ENCODE assay signal across 8 cellular contexts in the genomic region with DNA sequence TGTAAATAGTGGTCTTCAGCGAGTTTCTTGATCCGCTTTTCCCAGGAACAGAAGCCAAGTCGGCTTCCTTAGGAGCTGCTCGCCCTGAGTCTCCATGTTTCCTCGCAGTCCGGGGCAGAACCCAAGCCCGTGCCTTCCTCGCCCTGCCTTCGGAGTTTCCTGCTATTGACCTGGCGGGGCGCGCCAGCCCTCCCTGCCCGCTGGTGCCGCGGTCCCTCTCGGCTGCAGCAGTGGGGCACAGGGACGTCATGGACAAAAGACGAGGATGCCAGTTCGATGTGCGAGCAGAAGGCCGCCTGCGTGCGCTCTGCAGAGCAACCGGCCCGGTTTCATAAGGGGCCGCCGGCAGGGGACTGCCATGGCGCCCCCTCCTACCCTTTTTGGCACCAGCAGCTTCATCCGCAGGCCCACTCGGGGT. TPM values are rescaled to one million over a fixed set of nuclear protein-coding genes. Genes with fewer than 3 reads are reported as not detected.
DNase-seq lines count a peak whose midpoint lies in the region; ATAC-seq, FAIRE-seq and TF ChIP-seq lines count a peak whose summit lies in the region.

No MANE protein-coding gene starts in this region.

- TF ChIP-seq EP300 in GM12878 (IDR thresholded peaks at IDR 0.05; ENCODE audit: borderline replicate concordance in 1 of 2, control insufficient read depth in 1 of 2, low read depth in 2 of 2, low read length in 2 of 2) = no peak

- TF ChIP-seq POLR2A in GM12878 (IDR thresholded peaks at IDR 0.05; ENCODE audit: low read depth, low read length) = no peak

- POLR2A ChIA-PET in GM12878 (lab: Charles Lee) = no interaction called here

- H3K27ac Mint-ChIP-seq in immature natural killer cell = peak overlapping the region in 3 of 6 donors; percentile 34 to 78 (median 74)

- 35% methylated on average over 30 of the region's 30 CpGs for WGBS in GM12878 (ENCODE audit: insufficient coverage, insufficient replicate concordance, low lambda C conversion rate, missing lambda C conversion rate)

- H3K79me2 ChIP-seq in GM12878 (ENCODE audit: control insufficient read depth, insufficient read depth, low read length) = no peaks in the 10 kb centered on the region

- no peak for TF ChIP-seq CTCF in GM12878 (IDR thresholded peaks at IDR 0.05 in 2 of 3, conservative IDR thresholded peaks at IDR 0.05 in 1 of 3; ENCODE audit: control insufficient read depth in 2 of 3, extremely low read depth in 1 of 3, insufficient read depth in 1 of 3, low read depth in 3 of 3, low read length in 3 of 3)

- H3K4me3 Mint-ChIP-seq in immature natural killer cell = peak overlapping the region; percentile 69 to 85 (median 79)

- no peaks in the 10 kb centered on the region for H3K9me3 Mint-ChIP-seq in immature natural killer cell

- intact Hi-C loops in GM12878 (cut with micrococcal nuclease; ENCODE audit: unreplicated experiment) = loop anchor here (2.0 to 10.0 kb wide), 5 partner anchors 41 to 1469 kb away; no protein-coding TSS in a partner anchor

- no peaks in the 10 kb centered on the region for H3K9me3 ChIP-seq in GM12878 (replicated peaks; ENCODE audit: control insufficient read depth, insufficient read depth, low read length)

- H3K36me3 ChIP-seq in GM12878 (ENCODE audit: control insufficient read depth in 2 of 2, insufficient read depth in 2 of 2, low read length in 1 of 2) = no peaks in the 10 kb centered on the region

- SMC1A ChIA-PET in GM12878 (lab: Charles Lee; ENCODE audit: uncharacterized antibody, unreplicated experiment) = interaction anchor here (0.5 to 4.3 kb wide), 4 partner anchors 77 to 1470 kb away, joined by 3 to 14 read pairs (median 6); no protein-coding TSS in a partner anchor

- no peak overlapping the region for H3K27ac ChIP-seq in GM12878 (ENCODE audit: control insufficient read depth, insufficient read depth)

- DNase-seq in AG08395 (ENCODE audit: low spot score) = peak; percentile 29
- peak; percentile 73 for DNase-seq in NCI-H748 treated with DMSO at 0.1 percent for 48 hours (lab: John Stamatoyannopoulos, UW)
- DNase-seq in GM12878 (ENCODE audit: low read depth, low spot score) = no peak
- DNase-seq in immature natural killer cell = peak in 2 of 3 donors; percentile 9 to 17
- peak; percentile 25 to 42 for DNase-seq in stimulated activated CD4-positive, alpha-beta T cell treated with anti-CD3 and anti-CD28 coated beads, Interleukin-2, amount 100 ng/mL, for 24 hours
- DNase-seq in effector CD4-positive, alpha-beta T cell = no peak
- no peak for DNase-seq in iPS-NIHi11 (ENCODE audit: low spot score)

- peaks cover 7% of the 10 kb centered on the region for H3K4me1 ChIP-seq in GM12878 (ENCODE audit: control insufficient read depth, insufficient read depth, low read length)

- in situ Hi-C loops in GM12878 (cut with MboI) = loop anchor here (5.0 to 10.0 kb wide), 3 partner anchors 577 to 1467 kb away; no protein-coding TSS in a partner anchor

- H3K4me2 ChIP-seq in GM12878 (ENCODE audit: control insufficient read depth, insufficient read depth) = peak overlapping the region; percentile 91

- BruUV-seq in GM12878 (replicated peaks; lab: Mats Ljungman, UMichigan) = no TSS peak

- H3K27me3 ChIP-seq in GM12878 (replicated peaks in 1 of 2; ENCODE audit: control insufficient read depth in 2 of 2, insufficient read depth in 2 of 2, low read length in 1 of 2) = no peaks in the 10 kb centered on the region

- CTCF ChIA-PET in GM12878 (lab: Yijun Ruan, JAX) = interaction anchor here (0.6 to 3.9 kb wide), 12 partner anchors 10 to 916 kb away, joined by 3 to 23 read pairs (median 4); a partner anchor contains a TSS

- no peaks in the 10 kb centered on the region for H3K36me3 Mint-ChIP-seq in immature natural killer cell

- FAIRE-seq in GM12878 (lab: Jason Lieb, UNC) = no peak

- H3K4me3 ChIP-seq in GM12878 = peak overlapping the region; percentile 67

- H3K9ac ChIP-seq in GM12878 (ENCODE audit: control insufficient read depth, insufficient read depth, low read length) = peak overlapping the region; percentile 52; the same call in 1 of the 2 replicates

- peaks cover 0 to 13% (median 11%) of the 10 kb centered on the region in 3 donors for H3K27me3 Mint-ChIP-seq in immature natural killer cell (ENCODE audit: low read depth in 3 of 3)

- no peak; the same call in 1 of the 2 replicates for TF ChIP-seq RAD21 in GM12878 (IDR thresholded peaks at IDR 0.05; ENCODE audit: insufficient read depth, low read depth, low read length)

- ATAC-seq in GM19438 (IDR thresholded peaks at IDR 0.05; ENCODE audit: low read depth, unreplicated experiment) (peak; percentile 19), GM12878 (no peak; the same call in 2 of the 3 replicates)

- H3K4me1 Mint-ChIP-seq in immature natural killer cell = peaks cover 30 to 41% of the 10 kb centered on the region in 2 donors

- no peaks in the 10 kb centered on the region for H4K20me1 ChIP-seq in GM12878 (ENCODE audit: control insufficient read depth, insufficient read depth)

- peak overlapping the region; percentile 71 for H2AFZ ChIP-seq in GM12878 (ENCODE audit: control insufficient read depth, low read depth, low read length)

- RAD21 ChIA-PET in GM12878 (lab: Charles Lee; ENCODE audit: unreplicated experiment) = interaction anchor here (1.4 to 1.6 kb wide), 2 partner anchors 575 to 578 kb away, joined by 4 to 5 read pairs; no protein-coding TSS in a partner anchor

TF ChIP-seq in GM12878, 131 proteins besides CTCF, POLR2A, EP300 and RAD21 (continues in another document):
- TF ChIP-seq SREBF2 (IDR thresholded peaks at IDR 0.05; ENCODE audit: low read length) = no peak
- no peak for TF ChIP-seq RCOR1 (conservative IDR thresholded peaks at IDR 0.05; ENCODE audit: low read depth, low read length)
- TF ChIP-seq, protein P1, sequence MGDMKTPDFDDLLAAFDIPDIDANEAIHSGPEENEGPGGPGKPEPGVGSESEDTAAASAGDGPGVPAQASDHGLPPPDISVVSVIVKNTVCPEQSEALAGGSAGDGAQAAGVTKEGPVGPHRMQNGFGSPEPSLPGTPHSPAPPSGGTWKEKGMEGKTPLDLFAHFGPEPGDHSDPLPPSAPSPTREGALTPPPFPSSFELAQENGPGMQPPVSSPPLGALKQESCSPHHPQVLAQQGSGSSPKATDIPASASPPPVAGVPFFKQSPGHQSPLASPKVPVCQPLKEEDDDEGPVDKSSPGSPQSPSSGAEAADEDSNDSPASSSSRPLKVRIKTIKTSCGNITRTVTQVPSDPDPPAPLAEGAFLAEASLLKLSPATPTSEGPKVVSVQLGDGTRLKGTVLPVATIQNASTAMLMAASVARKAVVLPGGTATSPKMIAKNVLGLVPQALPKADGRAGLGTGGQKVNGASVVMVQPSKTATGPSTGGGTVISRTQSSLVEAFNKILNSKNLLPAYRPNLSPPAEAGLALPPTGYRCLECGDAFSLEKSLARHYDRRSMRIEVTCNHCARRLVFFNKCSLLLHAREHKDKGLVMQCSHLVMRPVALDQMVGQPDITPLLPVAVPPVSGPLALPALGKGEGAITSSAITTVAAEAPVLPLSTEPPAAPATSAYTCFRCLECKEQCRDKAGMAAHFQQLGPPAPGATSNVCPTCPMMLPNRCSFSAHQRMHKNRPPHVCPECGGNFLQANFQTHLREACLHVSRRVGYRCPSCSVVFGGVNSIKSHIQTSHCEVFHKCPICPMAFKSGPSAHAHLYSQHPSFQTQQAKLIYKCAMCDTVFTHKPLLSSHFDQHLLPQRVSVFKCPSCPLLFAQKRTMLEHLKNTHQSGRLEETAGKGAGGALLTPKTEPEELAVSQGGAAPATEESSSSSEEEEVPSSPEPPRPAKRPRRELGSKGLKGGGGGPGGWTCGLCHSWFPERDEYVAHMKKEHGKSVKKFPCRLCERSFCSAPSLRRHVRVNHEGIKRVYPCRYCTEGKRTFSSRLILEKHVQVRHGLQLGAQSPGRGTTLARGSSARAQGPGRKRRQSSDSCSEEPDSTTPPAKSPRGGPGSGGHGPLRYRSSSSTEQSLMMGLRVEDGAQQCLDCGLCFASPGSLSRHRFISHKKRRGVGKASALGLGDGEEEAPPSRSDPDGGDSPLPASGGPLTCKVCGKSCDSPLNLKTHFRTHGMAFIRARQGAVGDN (IDR thresholded peaks at IDR 0.05) = no peak
- no peak for TF ChIP-seq TCF3 (IDR thresholded peaks at IDR 0.05; ENCODE audit: borderline replicate concordance, insufficient read depth, low read depth, low read length)
- no peak for TF ChIP-seq NFIC (IDR thresholded peaks at IDR 0.05; ENCODE audit: low read depth, low read length)
- no peak for TF ChIP-seq POU2F2 (IDR thresholded peaks at IDR 0.05; ENCODE audit: borderline replicate concordance, low read depth, low read length)
- TF ChIP-seq IKZF1 (conservative IDR thresholded peaks at IDR 0.05) = no peak

RNA-seq across cellular contexts. Expression of a gene that starts 51.4 kb away (rescaled TPM):
- 7.6 and 14.3 TPM in 2 replicates for total RNA-seq in GM12878 (2013; cell fraction: nucleolus; rRNA removed)
- total RNA-seq in GM12878 (2014; rRNA removed) (4.5 and 5.7 TPM in 2 replicates), GM12878 (2014; rRNA removed; fragmentation: Illumina TruSeq; extraction: Trizol) (6.4 and 8.3 TPM in 2 replicates), GM12878 (2021) (4.7 and 8.7 TPM in 2 replicates)
- 7.0 TPM for polyA plus RNA-seq in GM12878 (2011; ENCODE audit: low read depth)
- polyA plus RNA-seq in GM12878 (2011; rRNA removed) (11.4 and 14.7 TPM in 2 replicates), GM12878 (2014; fragmentation: Illumina TruSeq; extraction: Trizol) (8.2 and 10.7 TPM in 2 replicates), GM12878 (2014; fragmentation: Nextera tagmentation; extraction: Ambion mirVana) (1 to 10 TPM; 3.8 to 5.8 TPM), GM12878 (2014; rRNA removed) (5.0 and 9.8 TPM in 2 replicates), GM12878 (2016; fragmentation: Nextera tagmentation; extraction: Ambion mirVana) (1 to 10 TPM; 5.3 to 7.1 TPM), immature natural killer cell (10 to 100 TPM in 1 of 3 donors, 1 to 10 TPM in 2; 4.5 to 13.7 (median 7.6) TPM)
- 5.6 and 6.0 TPM in 2 replicates for polyA plus RNA-seq in GM12878 (2011; cell fraction: cytosol; rRNA removed)
- 10.9 and 17.0 TPM in 2 replicates for polyA plus RNA-seq in GM12878 (2011; cell fraction: nucleus; rRNA removed)
- polyA plus RNA-seq in GM12878 (2012) = 9.9 and 10.2 TPM in 2 replicates
- 3.7 and 6.9 TPM in 2 replicates for polyA minus RNA-seq in GM12878 (2011; rRNA and poly(A)+ RNA removed)
- 2.3 TPM in 1 of 2 replicates, not detected in the other for polyA minus RNA-seq in GM12878 (2011; cell fraction: cytosol; rRNA and poly(A)+ RNA removed)
- polyA minus RNA-seq in GM12878 (2011; cell fraction: nucleus; rRNA and poly(A)+ RNA removed) = 6.1 and 7.0 TPM in 2 replicates

Comparison
In these comparisons a context has a peak if more than half of its experiments do, and no peak if none do; other contexts are left out.
1. DNase-seq: peak in AG08395 (single experiment), NCI-H748 treated with DMSO at 0.1 percent for 48 hours (single experiment), immature natural killer cell (2 of 3) and stimulated activated CD4-positive, alpha-beta T cell treated with anti-CD3 and anti-CD28 coated beads, Interleukin-2, amount 100 ng/mL, for 24 hours (2 of 2); none in GM12878 (single experiment), effector CD4-positive, alpha-beta T cell (single experiment) and iPS-NIHi11 (single experiment).